Comparison of ENCODE assay signal across 23 cellular contexts in the genomic region with DNA sequence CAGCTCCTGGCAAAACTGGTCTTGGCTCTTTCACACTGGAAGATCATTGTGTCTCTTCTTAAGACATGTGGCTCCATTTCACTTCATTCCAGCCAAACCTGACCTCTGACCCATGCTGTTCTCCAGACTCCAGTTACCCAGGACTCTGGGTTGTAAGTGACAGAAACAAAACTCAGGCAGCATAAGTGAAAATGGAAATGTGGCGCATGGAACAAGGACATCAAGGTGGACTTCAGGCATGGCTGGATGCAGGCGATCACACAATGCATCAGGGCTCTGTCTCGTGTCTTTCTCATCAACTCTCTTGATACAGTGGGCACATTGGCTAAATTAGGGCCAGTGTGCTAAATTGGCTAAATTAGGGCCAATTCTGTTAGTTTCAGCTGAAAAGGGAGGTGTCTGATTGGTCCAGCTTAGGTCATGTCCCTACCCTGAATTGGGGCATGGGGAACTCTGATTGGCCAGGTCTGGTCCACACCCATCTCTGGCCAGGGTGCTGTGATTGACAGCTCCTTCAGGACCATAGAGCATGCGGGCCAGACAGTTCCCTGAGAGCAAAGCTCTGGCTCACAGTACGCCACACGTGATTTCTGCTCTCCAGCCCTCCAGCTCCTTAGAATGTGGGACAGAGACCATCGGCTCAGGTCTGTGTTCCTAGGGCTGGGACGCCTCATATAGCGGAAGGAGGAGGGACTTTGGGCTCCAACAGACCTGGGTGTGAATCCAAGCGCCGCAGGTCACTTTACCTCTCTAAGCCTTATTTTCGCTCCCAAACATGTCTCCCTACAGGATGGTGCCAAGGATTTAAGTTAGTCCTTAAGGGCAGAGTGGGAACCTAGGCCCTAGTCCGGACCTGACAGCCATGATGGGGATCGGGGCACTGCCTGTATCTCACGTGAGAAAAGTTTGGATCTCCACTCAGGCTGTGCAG. TPM values are rescaled to one million over a fixed set of nuclear protein-coding genes. Genes with fewer than 3 reads are reported as not detected.
A peak's percentile ranks its signal among the peaks of the same experiment; 100 is the strongest.
DNase-seq lines count a peak whose midpoint lies in the region; ATAC-seq, FAIRE-seq and TF ChIP-seq lines count a peak whose summit lies in the region.
"Had no signal": no experiment of that assay in that cellular context is flagged by ENCODE, and none has a peak within 500 bp of the region (broad histone marks: within the 10 kb centered on the region; RNA-seq: fewer than 3 reads in every experiment).

No MANE protein-coding gene starts in this region.

- no peak for TF ChIP-seq RAD21 in HCT116 (IDR thresholded peaks at IDR 0.05; ENCODE audit: low read depth)

- DNase-seq in CD4-positive, alpha-beta T cell: no peak
- DNase-seq in HCT116 (ENCODE audit: low read depth, low spot score) (no peak), H54 (ENCODE audit: insufficient read length, low spot score) (no peak), mammary epithelial cell (no peak)
- no peak for DNase-seq in activated naive CD8-positive, alpha-beta T cell treated with anti-CD3 and anti-CD28 coated beads, Interleukin-2, amount 50 U/mL, for 24 hours
- DNase-seq: activated T-cell treated with anti-CD3 and anti-CD28 coated beads, Interleukin-2, amount 50 U/mL, for 48 hours; adrenal gland; foreskin keratinocyte; GM23248; IMR-90; left cardiac atrium; NCI-H1694; NCI-H2227 treated with DMSO at 0.1 percent for 48 hours; small intestine; stimulated activated CD4-positive, alpha-beta T cell treated with anti-CD3 and anti-CD28 coated beads, Interleukin-4, amount 100 ng/mL, for 4 hours had no signal

- BruUV-seq in HCT116 (replicated peaks; lab: Mats Ljungman, UMichigan) (no TSS peak), mammary epithelial cell (replicated peaks; lab: Mats Ljungman, UMichigan) (no TSS peak)

- no peak for TF ChIP-seq CTCF in CD4-positive, alpha-beta T cell (IDR thresholded peaks at IDR 0.05)
- TF ChIP-seq CTCF in HCT116 (IDR thresholded peaks at IDR 0.05 in 2 of 3, conservative IDR thresholded peaks at IDR 0.05 in 1 of 3; ENCODE audit: borderline replicate concordance in 1 of 3, insufficient read depth in 1 of 3, low read depth in 2 of 3, low read length in 2 of 3) (no peak), mammary epithelial cell (conservative IDR thresholded peaks at IDR 0.05 in 1 of 2, IDR thresholded peaks at IDR 0.05 in 1 of 2; ENCODE audit: extremely low read depth in 1 of 2, insufficient read depth in 1 of 2, low read depth in 1 of 2, low read length in 2 of 2) (no peak)

- POLR2A ChIA-PET in CD4-positive, alpha-beta T cell (lab: Charles Lee): no interaction called here
- POLR2A ChIA-PET in HCT116 (lab: Charles Lee): interaction anchor here (1.0 kb wide), 1 partner anchor 17 kb away, joined by 7 read pairs; a partner anchor contains a TSS

- RAD21 ChIA-PET in HCT116 (lab: Charles Lee; ENCODE audit: low non-redundant PET in 1 of 2, low total read pairs in 2 of 2, uncharacterized antibody in 2 of 2, unreplicated experiment in 2 of 2): no interaction called here

- H3K4me2 ChIP-seq in HCT116 (ENCODE audit: low read length): no peak overlapping the region
- H3K4me2 ChIP-seq in mammary epithelial cell (ENCODE audit: insufficient read depth, low read depth, low read length): no peak overlapping the region

- H3K9me2 ChIP-seq in HCT116 (ENCODE audit: insufficient read depth): no peaks in the 10 kb centered on the region

- intact Hi-C loops in CD4-positive, alpha-beta T cell (cut with DNase I, micrococcal nuclease): no loop called here
- intact Hi-C loops in HCT116 (cut with micrococcal nuclease) (no loop called here), mammary epithelial cell (cut with micrococcal nuclease) (no loop called here)

- no peak overlapping the region for H3K9ac ChIP-seq in HCT116 (ENCODE audit: low read length)
- no peak overlapping the region for H3K9ac ChIP-seq in mammary epithelial cell (ENCODE audit: insufficient read depth, low read length)
- H3K9ac ChIP-seq: GM23248 had no signal

- no peaks in the 10 kb centered on the region for H3K36me3 Mint-ChIP-seq in CD4-positive, alpha-beta T cell (ENCODE audit: low read depth)
- H3K36me3 Mint-ChIP-seq in activated naive CD8-positive, alpha-beta T cell treated with anti-CD3 and anti-CD28 coated beads, Interleukin-2, amount 50 U/mL, for 24 hours (ENCODE audit: low read depth): no peaks in the 10 kb centered on the region
- H3K36me3 Mint-ChIP-seq: mesothelial cell of epicardium had no signal

- H3K4me3 Mint-ChIP-seq in CD4-positive, alpha-beta T cell: no peak overlapping the region
- H3K4me3 Mint-ChIP-seq in activated naive CD8-positive, alpha-beta T cell treated with anti-CD3 and anti-CD28 coated beads, Interleukin-2, amount 50 U/mL, for 24 hours: no peak overlapping the region
- H3K4me3 Mint-ChIP-seq: mesothelial cell of epicardium had no signal

- H4K20me1 ChIP-seq in HCT116 (ENCODE audit: insufficient read depth) (no peaks in the 10 kb centered on the region), mammary epithelial cell (ENCODE audit: insufficient read depth, low read length) (no peaks in the 10 kb centered on the region)

- CTCF ChIA-PET in CD4-positive, alpha-beta T cell (lab: Charles Lee): interaction anchor here (1.3 kb wide), 1 partner anchor 16 kb away, joined by 4 read pairs; no protein-coding TSS in a partner anchor
- CTCF ChIA-PET in HCT116 (lab: Charles Lee): no interaction called here
- CTCF ChIA-PET in mammary epithelial cell (lab: Charles Lee; ENCODE audit: low non-redundant PET): no interaction called here

- no peak overlapping the region for H2AFZ ChIP-seq in HCT116 (ENCODE audit: low read depth, low read length, poor library complexity, severe bottlenecking)
- H2AFZ ChIP-seq in mammary epithelial cell (ENCODE audit: low read depth, low read length): no peak overlapping the region
- H2AFZ ChIP-seq: GM23248 had no signal

- peaks cover 28% of the 10 kb centered on the region for H3K4me1 Mint-ChIP-seq in CD4-positive, alpha-beta T cell (ENCODE audit: low read depth)
- peaks cover 42% of the 10 kb centered on the region for H3K4me1 Mint-ChIP-seq in activated naive CD8-positive, alpha-beta T cell treated with anti-CD3 and anti-CD28 coated beads, Interleukin-2, amount 50 U/mL, for 24 hours
- H3K4me1 Mint-ChIP-seq: mesothelial cell of epicardium had no signal

- no peaks in the 10 kb centered on the region for H3K27me3 ChIP-seq in CD4-positive, alpha-beta T cell (ENCODE audit: control insufficient read depth, insufficient read depth, low read length)
- no peaks in the 10 kb centered on the region for H3K27me3 ChIP-seq in HCT116 (ENCODE audit: insufficient read depth, low read length)
- H3K27me3 ChIP-seq in mammary epithelial cell (ENCODE audit: insufficient read depth, low read length): no peaks in the 10 kb centered on the region
- H3K27me3 ChIP-seq: adrenal gland, foreskin keratinocyte had no signal

- TF ChIP-seq POLR2A in HCT116 (IDR thresholded peaks at IDR 0.05; ENCODE audit: borderline replicate concordance, extremely low read depth, insufficient read depth, insufficient read length) (no peak), H54 (IDR thresholded peaks at IDR 0.05; ENCODE audit: low read depth, low read length) (no peak)

- H3K27ac Mint-ChIP-seq in CD4-positive, alpha-beta T cell: peak overlapping the region; percentile 44
- peak overlapping the region; percentile 54 for H3K27ac Mint-ChIP-seq in activated naive CD8-positive, alpha-beta T cell treated with anti-CD3 and anti-CD28 coated beads, Interleukin-2, amount 50 U/mL, for 24 hours
- H3K27ac Mint-ChIP-seq: mesothelial cell of epicardium had no signal

- H3K4me1 ChIP-seq in HCT116 (ENCODE audit: control insufficient read depth in 1 of 2, insufficient read depth in 2 of 2, low read length in 2 of 2) (peaks cover 0 to 15% of the 10 kb centered on the region in 2 experiments; a peak in 2 of 4 replicates), mammary epithelial cell (ENCODE audit: insufficient read depth, low read length) (no peaks in the 10 kb centered on the region)
- H3K4me1 ChIP-seq: adrenal gland, prostate gland had no signal

- no peak overlapping the region for H3K4me3 ChIP-seq in HCT116 (replicated peaks in 1 of 2; ENCODE audit: low read depth in 1 of 2, low read length in 2 of 2)
- no peak overlapping the region for H3K4me3 ChIP-seq in mammary epithelial cell (replicated peaks in 1 of 3; ENCODE audit: insufficient read depth in 1 of 3, low read depth in 2 of 3, low read length in 3 of 3)
- H3K4me3 ChIP-seq: adrenal gland, GM23248, prostate gland, SK-N-MC had no signal

- no peaks in the 10 kb centered on the region for H3K79me2 ChIP-seq in HCT116 (ENCODE audit: insufficient read depth, low read length)
- H3K79me2 ChIP-seq in mammary epithelial cell (ENCODE audit: insufficient read depth, low read length): no peaks in the 10 kb centered on the region

- no peaks in the 10 kb centered on the region for H3K36me3 ChIP-seq in HCT116 (ENCODE audit: control insufficient read depth in 1 of 2, insufficient read depth in 2 of 2, low read length in 2 of 2)
- H3K36me3 ChIP-seq in mammary epithelial cell (ENCODE audit: insufficient read depth, low read length): no peaks in the 10 kb centered on the region
- H3K36me3 ChIP-seq: adrenal gland, prostate gland had no signal

- in situ Hi-C loops in mammary epithelial cell (cut with MboI; ENCODE audit: low sequenced_read_pairs in 2 of 2): no loop called here

- ATAC-seq in CD4-positive, alpha-beta T cell (ENCODE audit: poor library complexity): no peak
- ATAC-seq in HCT116: peak; percentile 93
- no peak for ATAC-seq in activated naive CD8-positive, alpha-beta T cell treated with anti-CD3 and anti-CD28 coated beads, Interleukin-2, amount 50 U/mL, for 24 hours
- ATAC-seq in HG03097 (IDR thresholded peaks at IDR 0.05; ENCODE audit: low FRiP score, unreplicated experiment): no peak
- ATAC-seq: foreskin keratinocyte, left cardiac atrium, Panc1 had no signal

- no peaks in the 10 kb centered on the region for H3K9me3 Mint-ChIP-seq in CD4-positive, alpha-beta T cell
- no peaks in the 10 kb centered on the region for H3K9me3 Mint-ChIP-seq in activated naive CD8-positive, alpha-beta T cell treated with anti-CD3 and anti-CD28 coated beads, Interleukin-2, amount 50 U/mL, for 24 hours
- H3K9me3 Mint-ChIP-seq: mesothelial cell of epicardium had no signal

- H3K9me3 ChIP-seq in CD4-positive, alpha-beta T cell (ENCODE audit: control insufficient read depth, low read length): no peaks in the 10 kb centered on the region
- no peaks in the 10 kb centered on the region for H3K9me3 ChIP-seq in HCT116 (ENCODE audit: control insufficient read depth in 1 of 2, insufficient read depth in 1 of 2, low read depth in 1 of 2, low read length in 2 of 2)
- H3K9me3 ChIP-seq in mammary epithelial cell (replicated peaks; ENCODE audit: insufficient read depth, low read length): no peaks in the 10 kb centered on the region
- H3K9me3 ChIP-seq: adrenal gland, prostate gland had no signal

- dilution Hi-C loops in mammary epithelial cell (cut with HindIII; ENCODE audit: low sequenced_read_pairs): no loop called here

- 95% methylated on average over 14 of the region's 15 CpGs for WGBS in mammary epithelial cell (ENCODE audit: low coverage, missing lambda C conversion rate)

- no peaks in the 10 kb centered on the region for H3K27me3 Mint-ChIP-seq in CD4-positive, alpha-beta T cell
- H3K27me3 Mint-ChIP-seq in activated naive CD8-positive, alpha-beta T cell treated with anti-CD3 and anti-CD28 coated beads, Interleukin-2, amount 50 U/mL, for 24 hours: no peaks in the 10 kb centered on the region

- no peak for FAIRE-seq in H54 (lab: Jason Lieb, UNC)
- FAIRE-seq: bronchial epithelial cell, small intestine, TTC549 had no signal

- no peak overlapping the region for H3K27ac ChIP-seq in CD4-positive, alpha-beta T cell (ENCODE audit: low read depth, low read length)
- H3K27ac ChIP-seq in HCT116 (ENCODE audit: low read depth, low read length) (no peak overlapping the region), mammary epithelial cell (ENCODE audit: insufficient read depth, low read depth, low read length) (no peak overlapping the region)
- H3K27ac ChIP-seq: adrenal gland, foreskin keratinocyte, GM23248, prostate gland, SK-N-MC had no signal

RNA-seq across cellular contexts. Expression of a gene that starts 17.5 kb away (rescaled TPM):
- 10 to 100 TPM; 71.3 to 71.4 TPM for total RNA-seq in CD4-positive, alpha-beta T cell
- total RNA-seq in HCT116 (2021; ENCODE audit: unreplicated experiment): 4.9 TPM
- polyA plus RNA-seq in HCT116 (2012): 2.4 and 3.1 TPM in 2 replicates
- total RNA-seq in mammary epithelial cell: 1 to 10 TPM; 2.0 to 7.9 TPM
- polyA plus RNA-seq in mammary epithelial cell: 3.5 TPM
- polyA minus RNA-seq in mammary epithelial cell: 1.4 TPM
- polyA plus RNA-seq: neural cell had no signal

RNA-seq across cellular contexts. Expression of a gene that starts 30.6 kb away (rescaled TPM):
- not detected for total RNA-seq in CD4-positive, alpha-beta T cell
- total RNA-seq in HCT116 (2021; ENCODE audit: unreplicated experiment) (not detected), mammary epithelial cell (not detected)
- not detected in 2 replicates for polyA plus RNA-seq in HCT116 (2012)
- not detected for polyA plus RNA-seq in mammary epithelial cell
- polyA minus RNA-seq in mammary epithelial cell: not detected
- total RNA-seq: adrenal gland, bronchial epithelial cell, foreskin keratinocyte, GM23248, IMR-90, left cardiac atrium, mesothelial cell of epicardium, prostate gland had no signal
- polyA plus RNA-seq: adrenal gland, foreskin keratinocyte, GM23248, IMR-90, neural cell, small intestine had no signal

RNA-seq across cellular contexts. Expression of a gene that starts 34.9 kb away (rescaled TPM):
- total RNA-seq in CD4-positive, alpha-beta T cell: not detected
- total RNA-seq in HCT116 (2021; ENCODE audit: unreplicated experiment) (not detected), mammary epithelial cell (not detected)
- polyA plus RNA-seq in HCT116 (2012): not detected in 2 replicates
- not detected for polyA plus RNA-seq in mammary epithelial cell
- polyA minus RNA-seq in mammary epithelial cell: not detected
- total RNA-seq: adrenal gland, bronchial epithelial cell, foreskin keratinocyte, GM23248, IMR-90, left cardiac atrium, mesothelial cell of epicardium, prostate gland had no signal
- polyA plus RNA-seq: adrenal gland, foreskin keratinocyte, GM23248, IMR-90, neural cell, small intestine had no signal

RNA-seq across cellular contexts. Expression of a gene that starts 37.7 kb away (rescaled TPM):
- not detected for total RNA-seq in CD4-positive, alpha-beta T cell
- total RNA-seq in HCT116 (2021; ENCODE audit: unreplicated experiment) (not detected), mammary epithelial cell (not detected)
- polyA plus RNA-seq in HCT116 (2012): not detected in 2 replicates
- not detected for polyA plus RNA-seq in mammary epithelial cell
- not detected for polyA minus RNA-seq in mammary epithelial cell
- total RNA-seq: adrenal gland, bronchial epithelial cell, foreskin keratinocyte, GM23248, IMR-90, left cardiac atrium, mesothelial cell of epicardium had no signal
- polyA plus RNA-seq: adrenal gland, foreskin keratinocyte, GM23248, IMR-90, neural cell, small intestine had no signal

RNA-seq across cellular contexts. Expression of a gene that starts 42.6 kb away (rescaled TPM):
- not detected for total RNA-seq in CD4-positive, alpha-beta T cell
- not detected for total RNA-seq in HCT116 (2021; ENCODE audit: unreplicated experiment)
- not detected in 2 replicates for polyA plus RNA-seq in HCT116 (2012)
- total RNA-seq in mammary epithelial cell: not detected
- not detected for polyA plus RNA-seq in mammary epithelial cell
- not detected for polyA minus RNA-seq in mammary epithelial cell
- total RNA-seq: adrenal gland, bronchial epithelial cell, foreskin keratinocyte, GM23248, IMR-90, left cardiac atrium, mesothelial cell of epicardium had no signal
- polyA plus RNA-seq: adrenal gland, foreskin keratinocyte, GM23248, IMR-90, neural cell, small intestine had no signal

Comparison
In these comparisons a context has a peak if more than half of its experiments do, and no peak if none do; other contexts are left out.
1. RNA of a gene that starts 17.5 kb away (total RNA-seq): 71.3 to 71.4 TPM in CD4-positive, alpha-beta T cell; 2.0 to 7.9 TPM in mammary epithelial cell and 4.9 TPM in HCT116 (single experiment); every median in the first group is over 4 times any median in the second.